ENCODE assay signal across 13 cellular contexts in the genomic region with DNA sequence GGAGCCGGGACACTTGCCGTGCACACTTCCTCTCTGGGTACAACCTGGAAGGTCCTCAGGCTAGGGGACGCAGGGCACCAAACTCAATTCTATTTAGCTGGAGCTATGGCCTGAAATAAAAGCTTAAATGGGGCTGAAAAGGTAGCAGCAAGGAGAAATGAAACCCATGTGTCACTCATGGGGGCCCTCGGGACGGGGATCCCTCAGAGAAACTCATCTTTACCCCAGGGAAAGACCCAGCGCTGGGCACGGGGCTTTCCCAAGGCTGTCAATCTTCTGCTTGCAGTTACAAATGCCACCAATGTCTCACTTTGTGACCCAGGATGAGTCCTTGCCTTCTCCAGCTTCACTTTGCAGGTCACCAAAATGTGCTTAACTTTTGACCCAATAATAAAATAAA. TPM values are rescaled to one million over a fixed set of nuclear protein-coding genes. Genes with fewer than 3 reads are reported as not detected.
DNase-seq lines count a peak whose midpoint lies in the region; ATAC-seq, FAIRE-seq and TF ChIP-seq lines count a peak whose summit lies in the region.
"Had no signal": no experiment of that assay in that cellular context is flagged by ENCODE, and none has a peak within 500 bp of the region (broad histone marks: within the 10 kb centered on the region; RNA-seq: fewer than 3 reads in every experiment).

No MANE protein-coding gene starts in this region.

- no peaks in the 10 kb centered on the region for H4K20me1 ChIP-seq in K562 (replicated peaks; ENCODE audit: control insufficient read depth, insufficient read depth, low read length)

- H3K9me1 ChIP-seq in K562 (ENCODE audit: control insufficient read depth, insufficient read depth, low read length): no peaks in the 10 kb centered on the region

- H3K4me3 Mint-ChIP-seq in CD14-positive monocyte: no peak overlapping the region
- H3K4me3 Mint-ChIP-seq: CD8-positive, alpha-beta T cell had no signal

- peaks cover 53% of the 10 kb centered on the region for H3K4me1 Mint-ChIP-seq in CD14-positive monocyte

- H3K4me3 ChIP-seq in K562 (no peak overlapping the region), psoas muscle (no peak overlapping the region)
- H3K4me3 ChIP-seq: smooth muscle cell had no signal

- ATAC-seq in GM18505 (IDR thresholded peaks at IDR 0.05; ENCODE audit: unreplicated experiment) (peak; percentile 55), HG02678 (IDR thresholded peaks at IDR 0.05; ENCODE audit: unreplicated experiment) (peak; percentile 65), K562 (no peak), psoas muscle (no peak)
- ATAC-seq: CD8-positive, alpha-beta T cell; left cardiac atrium had no signal

- TF ChIP-seq POLR2A in GM18505 (IDR thresholded peaks at IDR 0.05; ENCODE audit: borderline replicate concordance, extremely low read depth, insufficient read depth, insufficient read length) (no peak), K562 (conservative IDR thresholded peaks at IDR 0.05) (no peak)

- H3K4me1 ChIP-seq in K562 (replicated peaks in 1 of 2; ENCODE audit: control insufficient read depth in 2 of 2, insufficient read depth in 2 of 2, low read length in 2 of 2) (no peaks in the 10 kb centered on the region; a peak in 2 of 5 replicates), psoas muscle (peaks cover 7% of the 10 kb centered on the region)

- DNase-seq in CD14-positive monocyte (ENCODE audit: low spot score): peak; percentile 68
- no peak for DNase-seq in K562 (ENCODE audit: extremely low read depth in 1 of 4, low spot score in 3 of 4)
- DNase-seq in stimulated activated naive CD4-positive, alpha-beta T cell treated with Interleukin-2 at 50 U/mL for 16 hours (lab: John Stamatoyannopoulos, UW): no peak
- no peak for DNase-seq in psoas muscle
- no peak for DNase-seq in NCI-H1694 (lab: John Stamatoyannopoulos, UW)
- DNase-seq in HEK293T (ENCODE audit: extremely low spot score): no peak
- DNase-seq: amygdala; CD8-positive, alpha-beta T cell; left cardiac atrium; NCI-H187 had no signal

- peaks cover 0 to 2% (median 0%) of the 10 kb centered on the region in 7 donors for H3K9me3 Mint-ChIP-seq in CD14-positive monocyte
- H3K9me3 Mint-ChIP-seq: CD8-positive, alpha-beta T cell had no signal

- no peak for TF ChIP-seq RAD21 in K562 (CRISPR knock-in tag; conservative IDR thresholded peaks at IDR 0.05 in 1 of 2, IDR thresholded peaks at IDR 0.05 in 1 of 2)

- POLR2A ChIA-PET in K562 (lab: Yijun Ruan, JAX) (interaction anchor here (7.0 kb wide), 1 partner anchor 12 kb away, joined by 78 read pairs; no protein-coding TSS in a partner anchor), HEK293T (lab: Yijun Ruan, JAX) (no interaction called here)

- BruUV-seq in K562 (replicated peaks; lab: Mats Ljungman, UMichigan): no TSS peak

- H3K27ac Mint-ChIP-seq in CD14-positive monocyte: peak overlapping the region in 5 of 7 donors; percentile 36 to 86 (median 70)
- H3K27ac Mint-ChIP-seq: CD8-positive, alpha-beta T cell had no signal

- H3K36me3 Mint-ChIP-seq in CD14-positive monocyte: no peaks in the 10 kb centered on the region
- H3K36me3 Mint-ChIP-seq: CD8-positive, alpha-beta T cell had no signal

- no peak for FAIRE-seq in K562 (lab: Jason Lieb, UNC)

- no peaks in the 10 kb centered on the region for H3K27me3 ChIP-seq in K562 (ENCODE audit: control insufficient read depth in 2 of 2, insufficient read depth in 2 of 2, low read length in 2 of 2)
- H3K27me3 ChIP-seq in psoas muscle (ENCODE audit: insufficient read depth in 3 of 3, low read length in 2 of 3): no peaks in the 10 kb centered on the region

- no peaks in the 10 kb centered on the region for H3K79me2 ChIP-seq in K562 (ENCODE audit: control insufficient read depth, insufficient read depth, low read length)

- H3K4me2 ChIP-seq in K562 (ENCODE audit: insufficient read depth, low read length): no peak overlapping the region
- H3K4me2 ChIP-seq: smooth muscle cell had no signal

- H3K27me3 Mint-ChIP-seq in CD14-positive monocyte (ENCODE audit: low read depth in 3 of 3): peaks cover 0 to 10% (median 0%) of the 10 kb centered on the region in 3 donors

- no peak overlapping the region; the same call in 1 of the 2 replicates for H2AFZ ChIP-seq in K562 (ENCODE audit: low read depth, low read length)

- in situ Hi-C loops in K562 (cut with MboI): no loop called here

- TF ChIP-seq CTCF in CD14-positive monocyte (IDR thresholded peaks at IDR 0.05): no peak
- no peak for TF ChIP-seq CTCF in K562 (IDR thresholded peaks at IDR 0.05 in 2 of 3, conservative IDR thresholded peaks at IDR 0.05 in 1 of 3; ENCODE audit: insufficient read depth in 2 of 3, low read depth in 1 of 3, low read length in 3 of 3)
- TF ChIP-seq CTCF in psoas muscle (IDR thresholded peaks at IDR 0.05): no peak

- CTCF ChIA-PET in K562 (lab: Yijun Ruan, JAX; ENCODE audit: low intra/inter-chr PET ratio) (no interaction called here), HEK293T (lab: Yijun Ruan, JAX) (interaction anchor here (0.6 kb wide), 1 partner anchor 84 kb away, joined by 3 read pairs; no protein-coding TSS in a partner anchor)

- intact Hi-C loops in CD14-positive monocyte (cut with micrococcal nuclease) (loop anchor here in 1 of 2 donors (5.0 kb wide), 1 partner anchor 33 kb away; no protein-coding TSS in a partner anchor), K562 (cut with micrococcal nuclease) (no loop called here), psoas muscle (cut with DNase I) (loop anchor here in 1 of 2 donors (5.0 kb wide), 1 partner anchor 38 kb away; no protein-coding TSS in a partner anchor)

- H3K27ac ChIP-seq in K562 (ENCODE audit: extremely low read depth, low read depth, low read length): no peak overlapping the region
- no peak overlapping the region for H3K27ac ChIP-seq in psoas muscle

- H3K36me3 ChIP-seq in K562 (ENCODE audit: control insufficient read depth, insufficient read depth, low read length): no peaks in the 10 kb centered on the region
- H3K36me3 ChIP-seq in psoas muscle (ENCODE audit: insufficient read depth in 1 of 2, low read depth in 1 of 2): no peaks in the 10 kb centered on the region

- H3K9me3 ChIP-seq in K562 (replicated peaks; ENCODE audit: control insufficient read depth, insufficient read depth, low read depth, low read length) (no peaks in the 10 kb centered on the region), psoas muscle (no peaks in the 10 kb centered on the region)

- peak overlapping the region in 1 of 2 experiments; percentile 53; a peak in 1 of 4 replicates for H3K9ac ChIP-seq in K562 (ENCODE audit: insufficient read depth in 1 of 2, low read depth in 2 of 2, low read length in 2 of 2)

- TF ChIP-seq EP300 in K562 (IDR thresholded peaks at IDR 0.05; ENCODE audit: low read length): no peak

- 43% methylated on average over 6 of the region's 7 CpGs for WGBS in K562 (ENCODE audit: insufficient coverage, low coverage, missing lambda C conversion rate)
- 58 to 71% (median 66%) methylated on average over 7 of the region's 7 CpGs for WGBS in psoas muscle, 3 donors

TF ChIP-seq in K562, 482 proteins besides CTCF, POLR2A, EP300 and RAD21 (continues in another document):
- TF ChIP-seq, protein P1, sequence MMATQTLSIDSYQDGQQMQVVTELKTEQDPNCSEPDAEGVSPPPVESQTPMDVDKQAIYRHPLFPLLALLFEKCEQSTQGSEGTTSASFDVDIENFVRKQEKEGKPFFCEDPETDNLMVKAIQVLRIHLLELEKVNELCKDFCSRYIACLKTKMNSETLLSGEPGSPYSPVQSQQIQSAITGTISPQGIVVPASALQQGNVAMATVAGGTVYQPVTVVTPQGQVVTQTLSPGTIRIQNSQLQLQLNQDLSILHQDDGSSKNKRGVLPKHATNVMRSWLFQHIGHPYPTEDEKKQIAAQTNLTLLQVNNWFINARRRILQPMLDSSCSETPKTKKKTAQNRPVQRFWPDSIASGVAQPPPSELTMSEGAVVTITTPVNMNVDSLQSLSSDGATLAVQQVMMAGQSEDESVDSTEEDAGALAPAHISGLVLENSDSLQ (IDR thresholded peaks at IDR 0.05): peak; percentile 34
- no peak for TF ChIP-seq HDGF (IDR thresholded peaks at IDR 0.05)

TF ChIP-seq in HEK293T, 16 proteins besides CTCF, POLR2A, EP300 and RAD21 (continues in another document):
- TF ChIP-seq FOXM1 (IDR thresholded peaks at IDR 0.05; ENCODE audit: borderline replicate concordance) (no peak), ZNF384 (IDR thresholded peaks at IDR 0.05) (no peak), L3MBTL2 (conservative IDR thresholded peaks at IDR 0.05) (no peak), HDGF (IDR thresholded peaks at IDR 0.05; ENCODE audit: borderline replicate concordance) (no peak), FOXA1 (IDR thresholded peaks at IDR 0.05) (no peak), SP1 (IDR thresholded peaks at IDR 0.05) (no peak), ELF4 (IDR thresholded peaks at IDR 0.05) (no peak)
- TF ChIP-seq, protein P1 (IDR thresholded peaks at IDR 0.05): no peak

RNA-seq across cellular contexts. Expression of a gene that starts 16.5 kb away (rescaled TPM):
- polyA plus RNA-seq in CD14-positive monocyte (1 to 10 TPM; 2.4 to 2.6 TPM), K562 (2011; rRNA removed) (1.6 and 7.1 TPM in 2 replicates), K562 (2014; fragmentation: Illumina TruSeq; extraction: Trizol) (11.6 and 12.3 TPM in 2 replicates), K562 (2014; fragmentation: Nextera tagmentation; extraction: Ambion mirVana) (under 1 TPM; 0.32 to 0.80 TPM), K562 (2014; rRNA removed) (3.1 and 6.4 TPM in 2 replicates), psoas muscle (1 to 10 TPM in 2 of 3 donors, under 1 TPM in 1; 0.49 to 4.6 (median 1.1) TPM)
- total RNA-seq in K562 (2011; cell fraction: chromatin; rRNA removed; ENCODE audit: low replicate concordance): 4.4 and 12.8 TPM in 2 replicates
- 12.4 and 15.3 TPM in 2 replicates for total RNA-seq in K562 (2011; cell fraction: nucleolus; rRNA removed)
- total RNA-seq in K562 (2011; cell fraction: nucleoplasm; rRNA removed): 9.8 and 10.2 TPM in 2 replicates
- total RNA-seq in K562 (2014; rRNA removed) (1.7 and 7.3 TPM in 2 replicates), K562 (2014; rRNA removed; fragmentation: Illumina TruSeq; extraction: Trizol) (1.1 and 2.0 TPM in 2 replicates), K562 (2015; rRNA removed; fragmentation: Illumina TruSeq; extraction: Trizol) (2.4 TPM in 2 replicates), K562 (2021) (10.7 and 13.4 TPM in 2 replicates), psoas muscle (1 to 10 TPM in 2 of 4 donors, under 1 TPM in 2; 0.75 to 3.0 (median 1.9) TPM)
- 2.3 and 3.2 TPM in 2 replicates for polyA plus RNA-seq in K562 (2011; cell fraction: cytosol; rRNA removed)
- 10.9 and 15.0 TPM in 2 replicates for polyA plus RNA-seq in K562 (2011; cell fraction: nucleus; rRNA removed)
- polyA plus RNA-seq in K562 (2012): 9.7 and 21.7 TPM in 2 replicates
- polyA minus RNA-seq in K562 (2011; rRNA and poly(A)+ RNA removed): 1.2 and 1.4 TPM in 2 replicates
- polyA minus RNA-seq in K562 (2011; cell fraction: cytosol; rRNA and poly(A)+ RNA removed): 3.7 and 4.9 TPM in 2 replicates
- 6.7 and 14.1 TPM in 2 replicates for polyA minus RNA-seq in K562 (2011; cell fraction: nucleus; rRNA and poly(A)+ RNA removed)

Comparison
In these comparisons a context has a peak if more than half of its experiments do, and no peak if none do; other contexts are left out.
1. ATAC-seq: peak in GM18505 (single experiment) and HG02678 (single experiment); none in K562 (single experiment) and psoas muscle (0 of 4).